In genomic region chr3:186852994-186853393, GRCh38 we compare ENCODE assay signal across 28 cellular contexts. TPM values are rescaled to one million over a fixed set of nuclear protein-coding genes. Genes with fewer than 3 reads are reported as not detected.
"Had no signal": no experiment of that assay in that cellular context is flagged by ENCODE, and none has a peak within 500 bp of the region (broad histone marks: within the 10 kb centered on the region; RNA-seq: fewer than 3 reads in every experiment).

No MANE protein-coding gene starts in this region.

- H3K4me3 ChIP-seq: K562 had no signal

- H3K36me3 Mint-ChIP-seq: IgD-negative memory B cell had no signal

- H3K9me3 ChIP-seq: SK-N-SH had no signal

- H3K4me3 Mint-ChIP-seq: IgD-negative memory B cell had no signal

- H3K27ac ChIP-seq: KMS-11, RWPE1 had no signal

- ATAC-seq: HepG2, K562, Panc1, PC-3 had no signal

- H3K27ac Mint-ChIP-seq: IgD-negative memory B cell had no signal

- H3K9me3 Mint-ChIP-seq: IgD-negative memory B cell had no signal

- DNase-seq: Kasumi-1; MM.1S; NCI-H1092 treated with DMSO at 0.1 percent for 48 hours; NCI-H1436; NCI-H187; NCI-H2029; NCI-H2081 treated with DMSO at 0.1 percent for 48 hours; NCI-H2171; NCI-H226; NCI-H446; NCI-H510A; NCI-H524 treated with DMSO at 0.1 percent for 48 hours; NCI-H69; NCI-H774; NK-92 treated with Interleukin-12 subunit alpha and Interleukin-12 subunit beta, amount 100 ng/mL, for 24 hours; PC-3; SHP77; SK-N-SH had no signal

RNA-seq across cellular contexts. Expression of gene ADIPOQ, which starts 10.5 kb away (rescaled TPM):
- total RNA-seq: HepG2, HT1080, K562, M059J, OCI-LY7, PC-3, SK-MEL-5 had no signal
